Comparison of ENCODE assay signal across 8 cellular contexts in genomic region chr11:27722117-27722844, GRCh38. TPM values are rescaled to one million over a fixed set of nuclear protein-coding genes. Genes with fewer than 3 reads are reported as not detected.
DNase-seq lines count a peak whose midpoint lies in the region; TF ChIP-seq lines count a peak whose summit lies in the region.

No MANE protein-coding gene starts in this region.

- intact Hi-C loops in adrenal gland (cut with DNase I), result no loop called here

- H3K4me1 ChIP-seq in HEK293 (ENCODE audit: control insufficient read depth, insufficient read depth, low read length) (peaks cover 5% of the 10 kb centered on the region; the same call in 1 of the 2 replicates), adrenal gland (replicated peaks in 1 of 2) (peaks cover 19 to 21% of the 10 kb centered on the region in 2 donors)

- POLR2A ChIA-PET in HEK293 (lab: Yijun Ruan, JAX), result interaction anchor here (0.7 kb wide), 1 partner anchor 1210 kb away, joined by 10 read pairs; no protein-coding TSS in a partner anchor

- peaks cover 47% of the 10 kb centered on the region for H3K27me3 ChIP-seq in adrenal gland

- H3K9me3 ChIP-seq in HEK293 (ENCODE audit: control insufficient read depth, insufficient read depth, low read depth, low read length) (no peaks in the 10 kb centered on the region), adrenal gland (replicated peaks in 1 of 3) (no peaks in the 10 kb centered on the region)

- DNase-seq in DMS53 (lab: John Stamatoyannopoulos, UW) (peak; percentile 78), adrenal gland (peak in 4 of 7 donors; percentile 5 to 24 (median 18)), left kidney (ENCODE audit: low read depth, low spot score) (peak; percentile 60), T-helper 9 cell (no peak), SHP77 treated with DMSO at 0.1 percent for 48 hours (lab: John Stamatoyannopoulos, UW) (no peak), middle frontal gyrus (ENCODE audit: extremely low spot score, low spot score) (no peak), SW 1271 (lab: John Stamatoyannopoulos, UW) (no peak)

- H3K27ac ChIP-seq in HEK293 (ENCODE audit: extremely low read depth, low read depth, low read length) (no peak overlapping the region), adrenal gland (no peak overlapping the region)

- peak overlapping the region; percentile 51 for H3K4me3 ChIP-seq in HEK293 (ENCODE audit: low read depth, low read length)
- peak overlapping the region in 1 of 4 donors; percentile 43 for H3K4me3 ChIP-seq in adrenal gland

- H3K36me3 ChIP-seq in HEK293 (ENCODE audit: control insufficient read depth in 2 of 2, insufficient read depth in 1 of 2, low read length in 2 of 2) (no peaks in the 10 kb centered on the region), adrenal gland (replicated peaks in 1 of 2) (no peaks in the 10 kb centered on the region)

- 1 to 2% (median 2%) methylated on average over 18 to 52 of the region's 52 CpGs for WGBS in adrenal gland, 4 donors

- TF ChIP-seq CTCF in HEK293 (tag by site-specific recombination; IDR thresholded peaks at IDR 0.05), result no peak
- TF ChIP-seq CTCF in adrenal gland (IDR thresholded peaks at IDR 0.05), result no peak

- TF ChIP-seq POLR2A in adrenal gland (IDR thresholded peaks at IDR 0.05), result no peak

- CTCF ChIA-PET in HEK293 (lab: Yijun Ruan, JAX), result no interaction called here

TF ChIP-seq in HEK293, 187 proteins besides CTCF, POLR2A, EP300 and RAD21 (continues in another document):
- no peak for TF ChIP-seq SALL2 (tag by site-specific recombination; IDR thresholded peaks at IDR 0.05; ENCODE audit: borderline replicate concordance)
- no peak for TF ChIP-seq ZNF391 (tag by site-specific recombination; IDR thresholded peaks at IDR 0.05; ENCODE audit: borderline replicate concordance, low read depth)
- no peak for TF ChIP-seq ZFP69B (tag by site-specific recombination; IDR thresholded peaks at IDR 0.05)
- TF ChIP-seq ZNF354C (tag by site-specific recombination; IDR thresholded peaks at IDR 0.05; ENCODE audit: borderline replicate concordance, low read depth), result no peak
- 0 out of 2 replicates have a peak, but pooled peaks have one; percentile 34 for TF ChIP-seq ZBTB8A (tag by site-specific recombination; IDR thresholded peaks at IDR 0.05)
- no peak for TF ChIP-seq ZNF26 (tag by site-specific recombination; IDR thresholded peaks at IDR 0.05)
- TF ChIP-seq ZNF600 (tag by site-specific recombination; IDR thresholded peaks at IDR 0.05), result peak; percentile 78
- TF ChIP-seq ZNF560 (tag by site-specific recombination; IDR thresholded peaks at IDR 0.05; ENCODE audit: borderline replicate concordance), result no peak
- no peak for TF ChIP-seq ZNF791 (tag by site-specific recombination; IDR thresholded peaks at IDR 0.05)
- no peak for TF ChIP-seq ZNF280C (tag by site-specific recombination; IDR thresholded peaks at IDR 0.05)
- no peak for TF ChIP-seq ZNF132 (tag by site-specific recombination; IDR thresholded peaks at IDR 0.05; ENCODE audit: borderline replicate concordance)
- peak; percentile 80 for TF ChIP-seq ZNF76 (tag by site-specific recombination; IDR thresholded peaks at IDR 0.05; ENCODE audit: borderline replicate concordance, low read depth)
- peak; percentile 50; the same call in 1 of the 2 replicates for TF ChIP-seq PATZ1 (tag by site-specific recombination; IDR thresholded peaks at IDR 0.05)
- TF ChIP-seq KLF16 (tag by site-specific recombination; IDR thresholded peaks at IDR 0.05), result 0 out of 2 replicates have a peak, but pooled peaks have one; percentile 16
- TF ChIP-seq ZNF335 (tag by site-specific recombination; conservative IDR thresholded peaks at IDR 0.05), result peak; percentile 67
- TF ChIP-seq ZNF449 (tag by site-specific recombination; IDR thresholded peaks at IDR 0.05), result peak; percentile 88
- TF ChIP-seq ZNF660 (tag by site-specific recombination; IDR thresholded peaks at IDR 0.05), result 0 out of 2 replicates have a peak, but pooled peaks have one; percentile 10
- TF ChIP-seq ZNF112 (tag by site-specific recombination; IDR thresholded peaks at IDR 0.05), result no peak
- TF ChIP-seq ZNF549 (tag by site-specific recombination; IDR thresholded peaks at IDR 0.05), result no peak
- peak; percentile 91 for TF ChIP-seq ZBTB20 (tag by site-specific recombination; IDR thresholded peaks at IDR 0.05)
- TF ChIP-seq ZIC2 (tag by site-specific recombination; IDR thresholded peaks at IDR 0.05), result peak; percentile 86
- no peak for TF ChIP-seq ZNF155 (tag by site-specific recombination; IDR thresholded peaks at IDR 0.05)
- peak; percentile 74 for TF ChIP-seq ZBTB17 (tag by site-specific recombination; IDR thresholded peaks at IDR 0.05)
- TF ChIP-seq MEIS1 (CRISPR knock-in tag; IDR thresholded peaks at IDR 0.05; ENCODE audit: borderline replicate concordance), result no peak
- TF ChIP-seq GLIS2 (tag by site-specific recombination; IDR thresholded peaks at IDR 0.05), result peak; percentile 84
- no peak for TF ChIP-seq ZNF19 (tag by site-specific recombination; IDR thresholded peaks at IDR 0.05; ENCODE audit: low read depth)
- TF ChIP-seq ZNF302 (tag by site-specific recombination; IDR thresholded peaks at IDR 0.05; ENCODE audit: low read depth), result no peak
- no peak for TF ChIP-seq REPIN1 (tag by site-specific recombination; IDR thresholded peaks at IDR 0.05; ENCODE audit: low read depth)
- no peak for TF ChIP-seq ZNF157 (tag by site-specific recombination; IDR thresholded peaks at IDR 0.05)
- 0 out of 2 replicates have a peak, but pooled peaks have one; percentile 42 for TF ChIP-seq ZNF423 (tag by site-specific recombination; IDR thresholded peaks at IDR 0.05)
- no peak for TF ChIP-seq ZFP37 (tag by site-specific recombination; IDR thresholded peaks at IDR 0.05)
- TF ChIP-seq ZNF792 (tag by site-specific recombination; IDR thresholded peaks at IDR 0.05), result no peak

RNA-seq across cellular contexts. Expression of gene BDNF, which starts 22.0 kb away (rescaled TPM):
- total RNA-seq in adrenal gland, result under 1 TPM in 6 of 8 donors, not detected in 2; under 0.01 to 0.42 (median 0.20) TPM
- polyA plus RNA-seq in adrenal gland, result under 1 TPM; 0.08 to 0.31 (median 0.24) TPM

Comparison
In these comparisons a context has a peak if more than half of its experiments do, and no peak if none do; other contexts are left out.
1. DNase-seq: peak in DMS53 (single experiment), adrenal gland (4 of 7) and left kidney (single experiment); none in T-helper 9 cell (single experiment), SHP77 treated with DMSO at 0.1 percent for 48 hours (single experiment), middle frontal gyrus (single experiment) and SW 1271 (0 of 2).